Comparison of ENCODE assay signal across 17 cellular contexts in genomic region chrX:51776851-51777250, GRCh38. TPM values are rescaled to one million over a fixed set of nuclear protein-coding genes. Genes with fewer than 3 reads are reported as not detected.
DNase-seq lines count a peak whose midpoint lies in the region; ATAC-seq and TF ChIP-seq lines count a peak whose summit lies in the region.
"Had no signal": no experiment of that assay in that cellular context is flagged by ENCODE, and none has a peak within 500 bp of the region (broad histone marks: within the 10 kb centered on the region; RNA-seq: fewer than 3 reads in every experiment).

No MANE protein-coding gene starts in this region.

- WGBS in endodermal cell (ENCODE audit: insufficient coverage in 1 of 2, insufficient read length in 1 of 2), 2 experiments, result 0% methylated on average over 2 of the region's 3 CpGs; no CpG with 5 or more reads in 1 of the 2 experiments
- WGBS in prostate gland, result 32% methylated on average over 3 of the region's 3 CpGs

- H3K4me3 Mint-ChIP-seq in GM23338, result peak overlapping the region; percentile 12; the same call in 1 of the 3 replicates
- no peak overlapping the region for H3K4me3 Mint-ChIP-seq in endodermal cell
- H3K4me3 Mint-ChIP-seq: B cell; CD8-positive, alpha-beta T cell had no signal

- H3K27ac Mint-ChIP-seq in GM23338, result peak overlapping the region; percentile 21; the same call in 1 of the 2 replicates
- H3K27ac Mint-ChIP-seq in endodermal cell, result no peak overlapping the region
- H3K27ac Mint-ChIP-seq: B cell; CD8-positive, alpha-beta T cell had no signal

- no peak for TF ChIP-seq POLR2A in prostate gland (IDR thresholded peaks at IDR 0.05)

- no peaks in the 10 kb centered on the region for H3K36me3 Mint-ChIP-seq in GM23338 (ENCODE audit: low read depth)
- H3K36me3 Mint-ChIP-seq in endodermal cell (ENCODE audit: low read depth), result no peaks in the 10 kb centered on the region
- H3K36me3 Mint-ChIP-seq: CD8-positive, alpha-beta T cell had no signal

- H3K9me2 ChIP-seq in GM23338 (ENCODE audit: insufficient read depth), result no peaks in the 10 kb centered on the region; the same call in 1 of the 2 replicates

- no peak overlapping the region for H2AFZ ChIP-seq in GM23338

- H3K27me3 ChIP-seq in GM23338 (ENCODE audit: insufficient read depth) (no peaks in the 10 kb centered on the region), endodermal cell (ENCODE audit: control insufficient read depth, insufficient read depth, low read length, poor library complexity, severe bottlenecking) (no peaks in the 10 kb centered on the region), prostate gland (replicated peaks; ENCODE audit: insufficient read depth) (no peaks in the 10 kb centered on the region)

- TF ChIP-seq CTCF in GM23338 (conservative IDR thresholded peaks at IDR 0.05; ENCODE audit: low read depth in 2 of 2), result no peak
- no peak for TF ChIP-seq CTCF in endodermal cell (conservative IDR thresholded peaks at IDR 0.05)
- TF ChIP-seq CTCF in prostate gland (IDR thresholded peaks at IDR 0.05), result no peak

- intact Hi-C loops in prostate gland (cut with DNase I), result no loop called here

- H3K36me3 ChIP-seq in GM23338 (ENCODE audit: insufficient read depth) (no peaks in the 10 kb centered on the region), endodermal cell (ENCODE audit: control insufficient read depth, insufficient read depth, low read length) (no peaks in the 10 kb centered on the region), prostate gland (no peaks in the 10 kb centered on the region)
- H3K36me3 ChIP-seq: BLaER1 treated with 17β-estradiol and CSF1 and Interleukin-3, amounts not matched to agents 10 nM and 100 nM; HAP-1 had no signal

- H3K4me1 Mint-ChIP-seq in GM23338 (peaks cover 29% of the 10 kb centered on the region), endodermal cell (peaks cover 18% of the 10 kb centered on the region)
- H3K4me1 Mint-ChIP-seq: B cell had no signal

- H3K9me3 ChIP-seq in endodermal cell (ENCODE audit: control insufficient read depth, low read length) (no peaks in the 10 kb centered on the region), prostate gland (no peaks in the 10 kb centered on the region)
- H3K9me3 ChIP-seq: BLaER1 treated with 17β-estradiol and CSF1 and Interleukin-3, amounts not matched to agents 10 nM and 100 nM; HAP-1 had no signal

- no peaks in the 10 kb centered on the region for H3F3A ChIP-seq in GM23338 (replicated peaks; ENCODE audit: low read depth)

- no peaks in the 10 kb centered on the region for H3K9me3 Mint-ChIP-seq in GM23338
- peaks cover 25% of the 10 kb centered on the region for H3K9me3 Mint-ChIP-seq in endodermal cell
- H3K9me3 Mint-ChIP-seq: CD8-positive, alpha-beta T cell had no signal

- H3K9ac ChIP-seq in endodermal cell (ENCODE audit: extremely low read depth, low read length, poor library complexity, severe bottlenecking), result no peak overlapping the region
- H3K9ac ChIP-seq: BLaER1 treated with 17β-estradiol and CSF1 and Interleukin-3, amounts not matched to agents 10 nM and 100 nM had no signal

- DNase-seq in GM23338 (ENCODE audit: low spot score) (no peak), endodermal cell (peak; percentile 65), iPS-NIHi7 (ENCODE audit: extremely low spot score) (peak; percentile 28), prostate gland (ENCODE audit: low spot score) (no peak), anterior cingulate cortex (lab: John Stamatoyannopoulos, UW) (no peak)
- DNase-seq: CD8-positive, alpha-beta T cell; COR-L47; DMS 273 treated with DMSO at 0.1 percent for 48 hours; DMS53; GDM1; IMR-90 had no signal

- no peak overlapping the region for H3K27ac ChIP-seq in GM23338 (ENCODE audit: low read depth)
- H3K27ac ChIP-seq in endodermal cell (ENCODE audit: low read depth, low read length), result no peak overlapping the region
- H3K27ac ChIP-seq in prostate gland, result no peak overlapping the region
- H3K27ac ChIP-seq: BLaER1 treated with 17β-estradiol and CSF1 and Interleukin-3, amounts not matched to agents 10 nM and 100 nM; HL-60 had no signal

- H3K4me2 ChIP-seq in GM23338, result 0 out of 2 replicates have a peak overlapping the region, but pooled peaks have one; percentile 38
- H3K4me2 ChIP-seq: BLaER1 treated with 17β-estradiol and CSF1 and Interleukin-3, amounts not matched to agents 10 nM and 100 nM had no signal

- H3K79me2 ChIP-seq in GM23338 (replicated peaks; ENCODE audit: insufficient read depth), result no peaks in the 10 kb centered on the region

- ATAC-seq in GM23338, result peak; percentile 52; the same call in 2 of the 3 replicates
- no peak for ATAC-seq in GM19324 (IDR thresholded peaks at IDR 0.05; ENCODE audit: low FRiP score, unreplicated experiment)
- ATAC-seq: CD8-positive, alpha-beta T cell; K562 had no signal

- H3K27me3 Mint-ChIP-seq in GM23338 (ENCODE audit: insufficient read depth, low read depth, poor library complexity) (peaks cover 4% of the 10 kb centered on the region), endodermal cell (ENCODE audit: insufficient read depth) (no peaks in the 10 kb centered on the region)

- H3K4me3 ChIP-seq in GM23338, result 0 out of 2 replicates have a peak overlapping the region, but pooled peaks have one; percentile 9
- H3K4me3 ChIP-seq in endodermal cell (ENCODE audit: low read length), result no peak overlapping the region
- no peak overlapping the region for H3K4me3 ChIP-seq in prostate gland
- H3K4me3 ChIP-seq: BLaER1 treated with 17β-estradiol and CSF1 and Interleukin-3, amounts not matched to agents 10 nM and 100 nM; HAP-1; K562 had no signal

- no peaks in the 10 kb centered on the region for H4K20me1 ChIP-seq in GM23338 (replicated peaks; ENCODE audit: insufficient read depth)

- H3K4me1 ChIP-seq in GM23338 (ENCODE audit: insufficient read depth), result peaks cover 18% of the 10 kb centered on the region
- H3K4me1 ChIP-seq in endodermal cell (ENCODE audit: control insufficient read depth, insufficient read depth, low read length), result no peaks in the 10 kb centered on the region
- no peaks in the 10 kb centered on the region for H3K4me1 ChIP-seq in prostate gland (replicated peaks)
- H3K4me1 ChIP-seq: BLaER1 treated with 17β-estradiol and CSF1 and Interleukin-3, amounts not matched to agents 10 nM and 100 nM; HAP-1 had no signal

TF ChIP-seq in GM23338, 12 proteins besides CTCF, POLR2A, EP300 and RAD21 (continues in another document):
- TF ChIP-seq ZNF114 (CRISPR knock-in tag; IDR thresholded peaks at IDR 0.05), result no peak
- TF ChIP-seq POLR2AphosphoS5 (IDR thresholded peaks at IDR 0.05; ENCODE audit: low read depth), result no peak
- no peak for TF ChIP-seq EZH2 (IDR thresholded peaks at IDR 0.05; ENCODE audit: low read depth, unreplicated experiment)
- TF ChIP-seq CREB1 (CRISPR knock-in tag; IDR thresholded peaks at IDR 0.05; ENCODE audit: low read depth), result no peak
- TF ChIP-seq JUNB (IDR thresholded peaks at IDR 0.05; ENCODE audit: unreplicated experiment), result no peak
- TF ChIP-seq NANOG (IDR thresholded peaks at IDR 0.05; ENCODE audit: borderline replicate concordance), result no peak
- no peak for TF ChIP-seq ETS1 (IDR thresholded peaks at IDR 0.05)
- no peak for TF ChIP-seq STAT1 (IDR thresholded peaks at IDR 0.05; ENCODE audit: unreplicated experiment)
- no peak for TF ChIP-seq ZNF331 (CRISPR knock-in tag; IDR thresholded peaks at IDR 0.05; ENCODE audit: low read depth)
- TF ChIP-seq EZH2phosphoT487 (IDR thresholded peaks at IDR 0.05; ENCODE audit: unreplicated experiment), result no peak

RNA-seq across cellular contexts. Expression of gene GSPT2, which starts 33.6 kb away (rescaled TPM):
- total RNA-seq in GM23338 (2014; rRNA removed; shearing (Covaris generic)), result 19.5 and 21.6 TPM in 2 replicates
- polyA plus RNA-seq in GM23338 (2016; fragmentation: Nextera tagmentation; extraction: Ambion mirVana), result 23.6 and 26.2 TPM in 2 replicates
- total RNA-seq in endodermal cell, result 10 to 100 TPM; 21.3 to 22.5 TPM
- polyA plus RNA-seq in endodermal cell (2013, experiment 1 of 2), result 23.4 TPM
- 20.4 TPM for polyA plus RNA-seq in endodermal cell (2013, experiment 2 of 2)
- 10 to 100 TPM in 1 of 2 donors, 1 to 10 TPM in 1; 5.9 to 17.4 TPM for total RNA-seq in prostate gland

Comparison
In these comparisons a context has a peak if more than half of its experiments do, and no peak if none do; other contexts are left out.
1. DNase-seq: peak in endodermal cell (single experiment) and iPS-NIHi7 (single experiment); none in GM23338 (single experiment), prostate gland (single experiment) and anterior cingulate cortex (0 of 58).